Comparison of ENCODE assay signal across 11 cellular contexts in the genomic region with DNA sequence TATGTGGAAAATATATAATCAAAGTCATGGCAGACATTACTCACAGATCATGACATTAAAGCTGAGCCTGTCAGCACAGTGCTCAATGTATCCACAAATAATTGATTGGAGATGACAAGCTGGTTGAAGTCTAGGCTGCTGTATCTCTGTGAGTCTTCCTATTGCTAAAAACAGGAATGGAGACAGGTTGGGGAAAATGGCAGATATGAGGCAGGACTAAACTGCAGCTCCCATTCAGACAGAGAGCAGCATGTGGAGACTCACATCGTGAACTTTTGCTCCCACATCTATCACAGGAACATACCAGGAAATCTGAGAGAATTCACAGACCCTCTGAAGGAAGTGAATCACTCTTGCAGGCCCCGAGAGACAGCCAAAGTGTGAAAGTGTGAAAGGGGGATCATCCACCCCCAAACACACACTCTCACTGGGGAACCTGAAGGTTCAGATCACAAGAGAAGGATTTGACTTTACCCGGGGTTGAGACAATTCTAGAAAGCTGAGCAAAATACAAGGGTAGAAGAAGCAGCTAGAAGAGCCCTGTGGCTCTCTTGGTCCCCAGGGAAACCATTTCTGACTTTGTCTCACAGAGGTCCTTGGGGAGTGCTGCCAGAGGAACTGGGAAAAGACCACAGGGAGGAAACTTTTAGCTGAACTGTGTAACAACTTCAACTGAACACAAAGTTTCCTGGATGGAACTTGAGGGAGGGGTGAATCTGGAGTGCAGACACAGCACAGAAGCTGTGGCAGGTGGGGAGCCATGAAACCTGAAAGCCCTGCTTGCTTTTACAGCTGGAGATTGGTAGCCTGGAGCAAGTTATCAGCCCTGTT.
DNase-seq lines count a peak whose midpoint lies in the region; ATAC-seq, FAIRE-seq and TF ChIP-seq lines count a peak whose summit lies in the region.
"Had no signal": no experiment of that assay in that cellular context is flagged by ENCODE, and none has a peak within 500 bp of the region (broad histone marks: within the 10 kb centered on the region; RNA-seq: fewer than 3 reads in every experiment).

No MANE protein-coding gene starts in this region.

- POLR2A ChIA-PET in endothelial cell of umbilical vein (lab: Charles Lee) = no interaction called here

- TF ChIP-seq CTCF in endothelial cell of umbilical vein (IDR thresholded peaks at IDR 0.05; ENCODE audit: extremely low read depth in 1 of 2, insufficient read depth in 1 of 2, low read depth in 1 of 2, low read length in 2 of 2) (no peak), smooth muscle cell (IDR thresholded peaks at IDR 0.05; ENCODE audit: borderline replicate concordance, insufficient read depth, poor library complexity, severe bottlenecking) (no peak)

- CTCF ChIA-PET in endothelial cell of umbilical vein (lab: Charles Lee) = interaction anchor here (0.8 to 1.9 kb wide), 9 partner anchors 19 to 101 kb away, joined by 3 to 13 read pairs (median 4); no protein-coding TSS in a partner anchor

- H3K36me3 ChIP-seq in endothelial cell of umbilical vein (ENCODE audit: control insufficient read depth in 2 of 2, extremely low read depth in 1 of 2, insufficient read depth in 2 of 2, low read length in 2 of 2) = no peaks in the 10 kb centered on the region
- H3K36me3 ChIP-seq in smooth muscle cell (ENCODE audit: low read depth) = no peaks in the 10 kb centered on the region
- H3K36me3 ChIP-seq in aorta (ENCODE audit: control insufficient read depth in 1 of 2, insufficient read depth in 2 of 2, low read length in 1 of 2) = no peaks in the 10 kb centered on the region

- H3K79me2 ChIP-seq in endothelial cell of umbilical vein (ENCODE audit: control insufficient read depth, insufficient read depth, low read length) = no peaks in the 10 kb centered on the region
- H3K79me2 ChIP-seq in smooth muscle cell (ENCODE audit: low read depth) = no peaks in the 10 kb centered on the region

- peak overlapping the region; percentile 96 for H2AFZ ChIP-seq in endothelial cell of umbilical vein (ENCODE audit: low read depth, low read length)
- no peak overlapping the region for H2AFZ ChIP-seq in smooth muscle cell (ENCODE audit: low read depth)
- H2AFZ ChIP-seq: PC-9 had no signal

- peak; percentile 88 for DNase-seq in endothelial cell of umbilical vein (ENCODE audit: low read depth, low spot score)
- no peak for DNase-seq in smooth muscle cell (lab: John Stamatoyannopoulos, UW; ENCODE audit: unreplicated experiment)
- DNase-seq in OCI-M2 (lab: John Stamatoyannopoulos, UW; ENCODE audit: unreplicated experiment) = no peak
- no peak for DNase-seq in aorta
- DNase-seq in GF-D8 (lab: John Stamatoyannopoulos, UW) = no peak
- DNase-seq: IMR-90, left colon, PC-9 had no signal

- TF ChIP-seq POLR2A in endothelial cell of umbilical vein (IDR thresholded peaks at IDR 0.05; ENCODE audit: low read depth, low read length) = no peak

- BruUV-seq in endothelial cell of umbilical vein (replicated peaks; lab: Mats Ljungman, UMichigan) = TSS peak; percentile 52

- 57% methylated on average over 3 of the region's 3 CpGs for WGBS in smooth muscle cell (ENCODE audit: low lambda C conversion rate)
- WGBS in aorta, 2 donors = 10 to 13% methylated on average over 3 of the region's 3 CpGs

- no peaks in the 10 kb centered on the region for H4K20me1 ChIP-seq in endothelial cell of umbilical vein (replicated peaks; ENCODE audit: control insufficient read depth, extremely low read depth, insufficient read depth, low read length)
- H4K20me1 ChIP-seq in smooth muscle cell (ENCODE audit: low read depth) = no peaks in the 10 kb centered on the region

- ATAC-seq in GM18498 (IDR thresholded peaks at IDR 0.05; ENCODE audit: unreplicated experiment) = peak; percentile 45
- peak; percentile 41 for ATAC-seq in GM19463 (IDR thresholded peaks at IDR 0.05; ENCODE audit: unreplicated experiment)
- ATAC-seq in HG03095 (IDR thresholded peaks at IDR 0.05; ENCODE audit: unreplicated experiment) = peak; percentile 48
- ATAC-seq in aorta (ENCODE audit: low FRiP score) = no peak
- ATAC-seq: left colon had no signal

- no peaks in the 10 kb centered on the region for H3F3A ChIP-seq in smooth muscle cell (ENCODE audit: low read depth)

- peak; percentile 90 for FAIRE-seq in endothelial cell of umbilical vein (lab: Jason Lieb, UNC)

- H3K9me3 ChIP-seq in endothelial cell of umbilical vein (replicated peaks; ENCODE audit: control insufficient read depth, insufficient read depth, low read length) = no peaks in the 10 kb centered on the region
- H3K9me3 ChIP-seq in smooth muscle cell (replicated peaks; ENCODE audit: low read depth) = no peaks in the 10 kb centered on the region
- H3K9me3 ChIP-seq in aorta (ENCODE audit: control insufficient read depth, low read length) = no peaks in the 10 kb centered on the region

- H3K27ac ChIP-seq in endothelial cell of umbilical vein (ENCODE audit: insufficient read depth, low read depth, low read length) (peak overlapping the region; percentile 69), smooth muscle cell (ENCODE audit: low read depth) (no peak overlapping the region), aorta (ENCODE audit: low read depth in 1 of 2, low read length in 2 of 2) (no peak overlapping the region)
- H3K27ac ChIP-seq: PC-9 had no signal

- no peaks in the 10 kb centered on the region for H3K27me3 ChIP-seq in endothelial cell of umbilical vein (ENCODE audit: control insufficient read depth in 2 of 2, insufficient read depth in 2 of 2, low read length in 2 of 2)
- no peaks in the 10 kb centered on the region for H3K27me3 ChIP-seq in smooth muscle cell (ENCODE audit: low read depth)
- no peaks in the 10 kb centered on the region for H3K27me3 ChIP-seq in aorta (ENCODE audit: control insufficient read depth in 1 of 2, insufficient read depth in 2 of 2, low read length in 1 of 2)

- H3K4me2 ChIP-seq in endothelial cell of umbilical vein (ENCODE audit: insufficient read depth, low read length) (peak overlapping the region; percentile 81), smooth muscle cell (no peak overlapping the region)
- H3K4me2 ChIP-seq: PC-9 had no signal

- H3K9ac ChIP-seq in endothelial cell of umbilical vein (replicated peaks; ENCODE audit: extremely low read depth, insufficient read depth, low read length) (peak overlapping the region; percentile 53), smooth muscle cell (ENCODE audit: low read depth) (no peak overlapping the region)

- dilution Hi-C loops in endothelial cell of umbilical vein (cut with MboI; ENCODE audit: extremely low pct_ligation_motif_present, low sequenced_read_pairs) = no loop called here

- intact Hi-C loops in endothelial cell of umbilical vein (cut with micrococcal nuclease) = loop anchor here (2.0 kb wide), 1 partner anchor 43 kb away; no protein-coding TSS in a partner anchor
- intact Hi-C loops in aorta (cut with DNase I) = no loop called here

- H3K4me3 ChIP-seq in endothelial cell of umbilical vein (replicated peaks in 1 of 3; ENCODE audit: insufficient read depth in 1 of 3, low read depth in 1 of 3, low read length in 3 of 3) (peak overlapping the region in 1 of 3 experiments; percentile 33), smooth muscle cell (no peak overlapping the region), aorta (ENCODE audit: low read length in 2 of 2) (no peak overlapping the region)
- H3K4me3 ChIP-seq: PC-9 had no signal

- no peaks in the 10 kb centered on the region for H3K9me1 ChIP-seq in endothelial cell of umbilical vein (replicated peaks; ENCODE audit: control insufficient read depth, extremely low read depth, insufficient read depth, low read length)

- peaks cover 19% of the 10 kb centered on the region for H3K4me1 ChIP-seq in endothelial cell of umbilical vein (ENCODE audit: control insufficient read depth, extremely low read depth, insufficient read depth, low read length)
- H3K4me1 ChIP-seq in smooth muscle cell (ENCODE audit: low read depth) = no peaks in the 10 kb centered on the region
- H3K4me1 ChIP-seq in aorta (ENCODE audit: control insufficient read depth in 1 of 2, insufficient read depth in 2 of 2, low read length in 2 of 2) = no peaks in the 10 kb centered on the region

TF ChIP-seq in endothelial cell of umbilical vein, 7 proteins besides CTCF, POLR2A, EP300 and RAD21:
- TF ChIP-seq JUN (IDR thresholded peaks at IDR 0.05; ENCODE audit: borderline replicate concordance, insufficient read depth, insufficient read length, low read depth) = peak; percentile 53
- TF ChIP-seq, protein P1, sequence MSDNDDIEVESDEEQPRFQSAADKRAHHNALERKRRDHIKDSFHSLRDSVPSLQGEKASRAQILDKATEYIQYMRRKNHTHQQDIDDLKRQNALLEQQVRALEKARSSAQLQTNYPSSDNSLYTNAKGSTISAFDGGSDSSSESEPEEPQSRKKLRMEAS (IDR thresholded peaks at IDR 0.05; ENCODE audit: insufficient read depth, insufficient read length) = no peak
- TF ChIP-seq FOS (IDR thresholded peaks at IDR 0.05; ENCODE audit: borderline replicate concordance, insufficient read depth, low read length) = peak; percentile 71
- TF ChIP-seq POLR2AphosphoS5 (IDR thresholded peaks at IDR 0.05; ENCODE audit: insufficient read depth, low read depth, low read length) = peak; percentile 40
- peak; percentile 41 for TF ChIP-seq GATA2 (IDR thresholded peaks at IDR 0.05; ENCODE audit: insufficient read depth, insufficient read length, low read depth, low read length)
- TF ChIP-seq MYC (IDR thresholded peaks at IDR 0.05; ENCODE audit: low read depth, low read length) = no peak
- no peak for TF ChIP-seq EZH2 (IDR thresholded peaks at IDR 0.05; ENCODE audit: borderline replicate concordance, low read depth, low read length, severe bottlenecking)
